Comparison of ENCODE assay signal across 10 cellular contexts in the genomic region with DNA sequence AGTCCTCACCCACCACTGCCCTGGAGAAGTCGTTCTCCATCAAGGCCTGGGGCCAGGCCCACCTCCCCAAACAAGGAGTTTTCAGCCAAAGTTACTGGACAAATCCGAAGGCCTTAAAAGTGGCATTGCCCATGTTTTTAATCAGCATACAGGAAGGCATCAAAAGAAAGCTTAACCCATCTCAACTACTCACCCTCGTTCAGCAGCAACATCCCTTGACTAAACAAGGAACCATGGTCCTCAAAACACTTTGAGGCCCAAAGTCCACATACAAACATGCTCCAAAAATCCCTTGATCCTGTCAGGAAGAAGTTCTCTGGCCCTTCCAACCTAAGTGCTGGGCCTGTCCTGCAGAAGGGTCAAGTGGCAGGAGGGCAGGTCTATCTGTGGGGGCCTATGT. TPM values are rescaled to one million over a fixed set of nuclear protein-coding genes. Genes with fewer than 3 reads are reported as not detected.
DNase-seq lines count a peak whose midpoint lies in the region; ATAC-seq and TF ChIP-seq lines count a peak whose summit lies in the region.
"Had no signal": no experiment of that assay in that cellular context is flagged by ENCODE, and none has a peak within 500 bp of the region (broad histone marks: within the 10 kb centered on the region; RNA-seq: fewer than 3 reads in every experiment).

No MANE protein-coding gene starts in this region.

- in situ Hi-C loops in brain microvascular endothelial cell (cut with HindIII; ENCODE audit: low pct_ligation_motif_present, low sequenced_read_pairs) = loop anchor here (10.0 kb wide), 1 partner anchor 151 kb away; no protein-coding TSS in a partner anchor

- WGBS in urinary bladder = 48% methylated on average over 3 of the region's 3 CpGs

- DNase-seq in cardiac muscle cell (ENCODE audit: low read depth in 1 of 2, low spot score in 1 of 2) (no peak), Right ventricle myocardium superior (no peak), brain microvascular endothelial cell (no peak), mesothelial cell of epicardium (ENCODE audit: low spot score in 2 of 2, unreplicated experiment in 2 of 2) (no peak), A172 (ENCODE audit: low spot score) (no peak), NCI-H345 (lab: John Stamatoyannopoulos, UW) (no peak)
- no peak for DNase-seq in stimulated activated naive CD4-positive, alpha-beta T cell (lab: John Stamatoyannopoulos, UW)
- DNase-seq: DMS79, WERI-Rb-1 had no signal

- H3K27me3 ChIP-seq in cardiac muscle cell = no peaks in the 10 kb centered on the region
- no peaks in the 10 kb centered on the region for H3K27me3 ChIP-seq in brain microvascular endothelial cell (replicated peaks)

- H3K36me3 Mint-ChIP-seq in mesothelial cell of epicardium = no peaks in the 10 kb centered on the region

- peak overlapping the region; percentile 77 for H3K27ac Mint-ChIP-seq in mesothelial cell of epicardium

- H3K36me3 ChIP-seq in cardiac muscle cell = no peaks in the 10 kb centered on the region
- H3K36me3 ChIP-seq in brain microvascular endothelial cell (replicated peaks) = peaks cover 25% of the 10 kb centered on the region
- no peaks in the 10 kb centered on the region for H3K36me3 ChIP-seq in urinary bladder (ENCODE audit: insufficient read depth)

- H3K27ac ChIP-seq in cardiac muscle cell (no peak overlapping the region), brain microvascular endothelial cell (peak overlapping the region; percentile 90), urinary bladder (ENCODE audit: low read depth) (no peak overlapping the region)

- peaks cover 47% of the 10 kb centered on the region for H3K4me1 Mint-ChIP-seq in mesothelial cell of epicardium

- TF ChIP-seq CTCF in cardiac muscle cell (IDR thresholded peaks at IDR 0.05; ENCODE audit: low read depth, low read length) (no peak), brain microvascular endothelial cell (IDR thresholded peaks at IDR 0.05; ENCODE audit: low read depth, low read length, missing control alignments) (no peak), mesothelial cell of epicardium (IDR thresholded peaks at IDR 0.05; ENCODE audit: unreplicated experiment) (no peak)

- ATAC-seq in Right ventricle myocardium superior (ENCODE audit: poor library complexity) = no peak

- H3K4me1 ChIP-seq in cardiac muscle cell (ENCODE audit: low read depth) (peaks cover 44% of the 10 kb centered on the region), urinary bladder (ENCODE audit: insufficient read depth) (no peaks in the 10 kb centered on the region)

- H3K4me3 ChIP-seq in cardiac muscle cell (peak overlapping the region; percentile 100), brain microvascular endothelial cell (ENCODE audit: low read depth, low read length) (peak overlapping the region; percentile 89), urinary bladder (ENCODE audit: low read depth, low read length) (peak overlapping the region; percentile 97)

- no peaks in the 10 kb centered on the region for H3K9me3 Mint-ChIP-seq in mesothelial cell of epicardium

- H3K9me3 ChIP-seq in cardiac muscle cell (ENCODE audit: low read depth) = no peaks in the 10 kb centered on the region

- H3K27me3 Mint-ChIP-seq in mesothelial cell of epicardium (ENCODE audit: low read depth) = no peaks in the 10 kb centered on the region

- intact Hi-C loops in Right ventricle myocardium superior (cut with DNase I) = loop anchor here (10.0 kb wide), 2 partner anchors 49 to 89 kb away; no protein-coding TSS in a partner anchor

- H3K4me3 Mint-ChIP-seq in mesothelial cell of epicardium = peak overlapping the region; percentile 93

RNA-seq across cellular contexts. Expression of gene CAPZB, which starts 1.6 kb away (rescaled TPM):
- total RNA-seq in cardiac muscle cell (86.2 and 127 TPM in 2 replicates), Right ventricle myocardium superior (222 TPM), mesothelial cell of epicardium (192 to 209 TPM (median 204 TPM) in 3 replicates), urinary bladder (77.1 TPM)
- polyA plus RNA-seq in cardiac muscle cell (185 and 278 TPM in 2 replicates), urinary bladder (372 TPM)
- total RNA-seq in A172 (2014; rRNA removed; shearing (Covaris generic)) = 40.0 and 68.8 TPM in 2 replicates
